Comparison of ENCODE assay signal across 9 cellular contexts in the genomic region with DNA sequence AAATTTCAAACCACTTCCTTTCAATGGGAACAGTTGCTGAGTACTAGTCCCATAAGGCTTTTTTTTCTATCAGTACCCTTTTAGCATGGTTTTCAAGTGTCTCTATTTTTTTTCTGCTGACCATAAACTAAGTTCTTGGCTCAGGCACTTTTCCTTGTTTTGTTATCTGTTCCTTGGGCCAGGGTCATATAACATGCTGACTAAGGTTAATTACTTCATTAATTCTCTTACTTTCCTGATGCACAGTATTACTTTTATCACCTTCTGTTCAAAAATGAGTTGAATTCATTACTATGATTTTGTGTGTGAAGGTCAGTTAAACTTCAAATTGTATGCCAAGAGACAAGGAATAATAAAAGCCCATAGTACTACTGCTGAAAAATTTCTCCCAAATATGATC. TPM values are rescaled to one million over a fixed set of nuclear protein-coding genes. Genes with fewer than 3 reads are reported as not detected.
"Had no signal": no experiment of that assay in that cellular context is flagged by ENCODE, and none has a peak within 500 bp of the region (broad histone marks: within the 10 kb centered on the region; RNA-seq: fewer than 3 reads in every experiment).

No MANE protein-coding gene starts in this region.

- H3K4me3 ChIP-seq: GM23338 had no signal

- H3K4me2 ChIP-seq: GM23338, KMS-11 had no signal

- H3K9ac ChIP-seq: KMS-11 had no signal

- ATAC-seq: GM23338 had no signal

- H3K27ac ChIP-seq: HL-60, KMS-11 had no signal

- DNase-seq: H9, HCEC 1CT, Karpas-422, KBM-7 had no signal

- FAIRE-seq: H1, H54 had no signal

RNA-seq across cellular contexts. Expression of gene BTC, which starts 19.7 kb away (rescaled TPM):
- total RNA-seq: H1, H9 had no signal
